Comparison of ENCODE assay signal across 1 cellular context in the genomic region with DNA sequence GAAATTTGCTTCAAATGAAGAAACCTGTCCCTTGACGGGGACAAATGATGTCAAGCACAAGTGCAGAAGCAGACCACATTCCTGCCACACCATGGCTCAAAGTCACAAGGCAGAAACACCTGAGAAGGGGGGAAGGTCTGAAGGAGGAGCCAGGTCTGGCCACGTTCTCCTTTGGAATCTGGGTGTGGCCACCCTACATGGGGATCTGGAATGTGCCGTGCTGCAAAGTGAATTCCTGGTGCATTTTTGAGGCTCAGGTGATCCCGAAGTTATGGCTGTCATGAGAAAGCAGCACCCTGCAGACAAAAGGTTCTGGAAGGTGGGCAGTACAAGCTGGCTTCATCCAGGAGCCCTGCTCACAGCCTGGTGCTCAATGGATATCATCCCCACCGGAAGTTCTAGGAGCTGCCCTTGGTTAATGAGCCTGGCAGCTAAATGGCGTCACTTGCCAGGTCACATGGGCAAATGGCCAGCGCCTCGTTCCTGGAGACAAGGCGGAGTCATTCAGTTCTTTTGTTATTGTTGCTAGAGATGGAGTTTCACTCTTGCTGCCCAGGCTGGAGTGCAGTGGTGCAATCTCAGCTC.
TF ChIP-seq lines count a peak whose summit lies in the region.

No MANE protein-coding gene starts in this region.

TF ChIP-seq in HepG2, 621 proteins besides CTCF, POLR2A, EP300 and RAD21 (continued from another document):
- TF ChIP-seq, protein P1, sequence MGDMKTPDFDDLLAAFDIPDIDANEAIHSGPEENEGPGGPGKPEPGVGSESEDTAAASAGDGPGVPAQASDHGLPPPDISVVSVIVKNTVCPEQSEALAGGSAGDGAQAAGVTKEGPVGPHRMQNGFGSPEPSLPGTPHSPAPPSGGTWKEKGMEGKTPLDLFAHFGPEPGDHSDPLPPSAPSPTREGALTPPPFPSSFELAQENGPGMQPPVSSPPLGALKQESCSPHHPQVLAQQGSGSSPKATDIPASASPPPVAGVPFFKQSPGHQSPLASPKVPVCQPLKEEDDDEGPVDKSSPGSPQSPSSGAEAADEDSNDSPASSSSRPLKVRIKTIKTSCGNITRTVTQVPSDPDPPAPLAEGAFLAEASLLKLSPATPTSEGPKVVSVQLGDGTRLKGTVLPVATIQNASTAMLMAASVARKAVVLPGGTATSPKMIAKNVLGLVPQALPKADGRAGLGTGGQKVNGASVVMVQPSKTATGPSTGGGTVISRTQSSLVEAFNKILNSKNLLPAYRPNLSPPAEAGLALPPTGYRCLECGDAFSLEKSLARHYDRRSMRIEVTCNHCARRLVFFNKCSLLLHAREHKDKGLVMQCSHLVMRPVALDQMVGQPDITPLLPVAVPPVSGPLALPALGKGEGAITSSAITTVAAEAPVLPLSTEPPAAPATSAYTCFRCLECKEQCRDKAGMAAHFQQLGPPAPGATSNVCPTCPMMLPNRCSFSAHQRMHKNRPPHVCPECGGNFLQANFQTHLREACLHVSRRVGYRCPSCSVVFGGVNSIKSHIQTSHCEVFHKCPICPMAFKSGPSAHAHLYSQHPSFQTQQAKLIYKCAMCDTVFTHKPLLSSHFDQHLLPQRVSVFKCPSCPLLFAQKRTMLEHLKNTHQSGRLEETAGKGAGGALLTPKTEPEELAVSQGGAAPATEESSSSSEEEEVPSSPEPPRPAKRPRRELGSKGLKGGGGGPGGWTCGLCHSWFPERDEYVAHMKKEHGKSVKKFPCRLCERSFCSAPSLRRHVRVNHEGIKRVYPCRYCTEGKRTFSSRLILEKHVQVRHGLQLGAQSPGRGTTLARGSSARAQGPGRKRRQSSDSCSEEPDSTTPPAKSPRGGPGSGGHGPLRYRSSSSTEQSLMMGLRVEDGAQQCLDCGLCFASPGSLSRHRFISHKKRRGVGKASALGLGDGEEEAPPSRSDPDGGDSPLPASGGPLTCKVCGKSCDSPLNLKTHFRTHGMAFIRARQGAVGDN (CRISPR knock-in tag; IDR thresholded peaks at IDR 0.05) = peak; percentile 46
- TF ChIP-seq TEAD3 (CRISPR knock-in tag; optimal IDR thresholded peaks at IDR 0.05; ENCODE audit: borderline replicate concordance) = peak; percentile 79
- peak; percentile 16; the same call in 1 of the 2 replicates for TF ChIP-seq RAD51 (IDR thresholded peaks at IDR 0.05; ENCODE audit: borderline replicate concordance)
- TF ChIP-seq, protein P2, sequence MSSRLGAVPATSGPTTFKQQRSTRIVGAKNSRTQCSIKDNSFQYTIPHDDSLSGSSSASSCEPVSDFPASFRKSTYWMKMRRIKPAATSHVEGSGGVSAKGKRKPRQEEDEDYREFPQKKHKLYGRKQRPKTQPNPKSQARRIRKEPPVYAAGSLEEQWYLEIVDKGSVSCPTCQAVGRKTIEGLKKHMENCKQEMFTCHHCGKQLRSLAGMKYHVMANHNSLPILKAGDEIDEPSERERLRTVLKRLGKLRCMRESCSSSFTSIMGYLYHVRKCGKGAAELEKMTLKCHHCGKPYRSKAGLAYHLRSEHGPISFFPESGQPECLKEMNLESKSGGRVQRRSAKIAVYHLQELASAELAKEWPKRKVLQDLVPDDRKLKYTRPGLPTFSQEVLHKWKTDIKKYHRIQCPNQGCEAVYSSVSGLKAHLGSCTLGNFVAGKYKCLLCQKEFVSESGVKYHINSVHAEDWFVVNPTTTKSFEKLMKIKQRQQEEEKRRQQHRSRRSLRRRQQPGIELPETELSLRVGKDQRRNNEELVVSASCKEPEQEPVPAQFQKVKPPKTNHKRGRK (CRISPR knock-in tag; IDR thresholded peaks at IDR 0.05) = no peak
- TF ChIP-seq ZNF724P (CRISPR knock-in tag; IDR thresholded peaks at IDR 0.05; ENCODE audit: borderline replicate concordance) = no peak
- peak; percentile 55; the same call in 1 of the 2 replicates for TF ChIP-seq ZNF12 (CRISPR knock-in tag; IDR thresholded peaks at IDR 0.05)
- TF ChIP-seq KLF9 (CRISPR knock-in tag; IDR thresholded peaks at IDR 0.05; ENCODE audit: low read depth) = no peak
- TF ChIP-seq GABPA (IDR thresholded peaks at IDR 0.05; ENCODE audit: low read depth, low read length) = no peak
- peak; percentile 57 for TF ChIP-seq GABPA (CRISPR knock-in tag; IDR thresholded peaks at IDR 0.05; ENCODE audit: low read depth)
- TF ChIP-seq, protein P3, sequence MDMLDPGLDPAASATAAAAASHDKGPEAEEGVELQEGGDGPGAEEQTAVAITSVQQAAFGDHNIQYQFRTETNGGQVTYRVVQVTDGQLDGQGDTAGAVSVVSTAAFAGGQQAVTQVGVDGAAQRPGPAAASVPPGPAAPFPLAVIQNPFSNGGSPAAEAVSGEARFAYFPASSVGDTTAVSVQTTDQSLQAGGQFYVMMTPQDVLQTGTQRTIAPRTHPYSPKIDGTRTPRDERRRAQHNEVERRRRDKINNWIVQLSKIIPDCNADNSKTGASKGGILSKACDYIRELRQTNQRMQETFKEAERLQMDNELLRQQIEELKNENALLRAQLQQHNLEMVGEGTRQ (IDR thresholded peaks at IDR 0.05; ENCODE audit: low read depth, low read length) = 0 out of 2 replicates have a peak, but pooled peaks have one; percentile 21
- TF ChIP-seq, protein P3 (CRISPR knock-in tag; IDR thresholded peaks at IDR 0.05; ENCODE audit: borderline replicate concordance) = peak; percentile 51; the same call in 1 of the 2 replicates
- TF ChIP-seq IRF2 (CRISPR knock-in tag; IDR thresholded peaks at IDR 0.05) = no peak
- TF ChIP-seq ZBTB21 (CRISPR knock-in tag; IDR thresholded peaks at IDR 0.05) = 0 out of 2 replicates have a peak, but pooled peaks have one; percentile 36
- TF ChIP-seq, protein P4, sequence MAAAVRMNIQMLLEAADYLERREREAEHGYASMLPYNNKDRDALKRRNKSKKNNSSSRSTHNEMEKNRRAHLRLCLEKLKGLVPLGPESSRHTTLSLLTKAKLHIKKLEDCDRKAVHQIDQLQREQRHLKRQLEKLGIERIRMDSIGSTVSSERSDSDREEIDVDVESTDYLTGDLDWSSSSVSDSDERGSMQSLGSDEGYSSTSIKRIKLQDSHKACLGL (CRISPR knock-in tag; IDR thresholded peaks at IDR 0.05) = 0 out of 2 replicates have a peak, but pooled peaks have one; percentile 23
- peak; percentile 58 for TF ChIP-seq GABPB1 (CRISPR knock-in tag; IDR thresholded peaks at IDR 0.05)
- TF ChIP-seq ATM (IDR thresholded peaks at IDR 0.05; ENCODE audit: borderline replicate concordance) = no peak
